19 cellular contexts compared by ENCODE assay signal in genomic region chr12:46843811-46844210, GRCh38. TPM values are rescaled to one million over a fixed set of nuclear protein-coding genes. Genes with fewer than 3 reads are reported as not detected.
"Had no signal": no experiment of that assay in that cellular context is flagged by ENCODE, and none has a peak within 500 bp of the region (broad histone marks: within the 10 kb centered on the region; RNA-seq: fewer than 3 reads in every experiment).

No MANE protein-coding gene starts in this region.

- H3K27ac Mint-ChIP-seq: activated naive CD8-positive, alpha-beta T cell treated with anti-CD3 and anti-CD28 coated beads for 36 hours; nephron progenitor cell; T-helper 2 cell treated with Interferon-gamma antibody and Interleukin-4, amounts not matched to agents 5 μg/mL and 100 μg/mL, for 36 hours had no signal

- H3K36me3 Mint-ChIP-seq: activated naive CD8-positive, alpha-beta T cell treated with anti-CD3 and anti-CD28 coated beads for 36 hours had no signal

- H3K9me3 Mint-ChIP-seq: T-helper 2 cell treated with Interferon-gamma antibody and Interleukin-4, amounts not matched to agents 5 μg/mL and 100 μg/mL, for 36 hours had no signal

- H3K4me3 Mint-ChIP-seq: activated naive CD8-positive, alpha-beta T cell treated with anti-CD3 and anti-CD28 coated beads for 36 hours; nephron progenitor cell; T-helper 2 cell treated with Interferon-gamma antibody and Interleukin-4, amounts not matched to agents 5 μg/mL and 100 μg/mL, for 36 hours had no signal

- H3K4me3 ChIP-seq: right atrium auricular region, smooth muscle cell, transverse colon had no signal

- DNase-seq: activated CD4-positive, alpha-beta T cell treated with anti-CD3 and anti-CD28 coated beads, Interleukin-2, amount 50 U/mL, for 1 hour; activated CD8-positive, alpha-beta memory T cell treated with anti-CD3 and anti-CD28 coated beads for 24 hours; activated gamma-delta T cell treated with Interleukin-2 at 50 U/mL for 16 hours; activated naive CD8-positive, alpha-beta T cell treated with anti-CD3 and anti-CD28 coated beads for 36 hours; anterior cingulate cortex; brain microvascular endothelial cell; dermis blood vessel endothelial cell; foreskin keratinocyte; glutamatergic neuron; mesendoderm; nephron progenitor cell; occipital lobe; stimulated activated CD4-positive, alpha-beta T cell treated with anti-CD3 and anti-CD28 coated beads, Interleukin-4, amount 100 ng/mL, for 4 hours; stimulated activated CD8-positive, alpha-beta memory T cell treated with anti-CD3 and anti-CD28 coated beads, Interleukin-4, amount 100 ng/mL, for 48 hours; stimulated activated naive CD4-positive, alpha-beta T cell treated with Interleukin-2 at 50 U/mL for 16 hours; transverse colon had no signal

- H3K4me1 Mint-ChIP-seq: activated naive CD8-positive, alpha-beta T cell treated with anti-CD3 and anti-CD28 coated beads for 36 hours; nephron progenitor cell had no signal

RNA-seq across cellular contexts. Expression of gene SLC38A4, which starts 18.0 kb away (rescaled TPM):
- total RNA-seq: activated naive CD8-positive, alpha-beta T cell treated with anti-CD3 and anti-CD28 coated beads for 36 hours had no signal
